In genomic region chr11:114155116-114155515, GRCh38 we compare ENCODE assay signal across 12 cellular contexts.
DNase-seq lines count a peak whose midpoint lies in the region; ATAC-seq and TF ChIP-seq lines count a peak whose summit lies in the region.
"Had no signal": no experiment of that assay in that cellular context is flagged by ENCODE, and none has a peak within 500 bp of the region (broad histone marks: within the 10 kb centered on the region; RNA-seq: fewer than 3 reads in every experiment).

No MANE protein-coding gene starts in this region.

- no peaks in the 10 kb centered on the region for H3K9me3 ChIP-seq in mucosa of rectum (ENCODE audit: control insufficient read depth in 2 of 2, low read length in 2 of 2)
- H3K9me3 ChIP-seq in subcutaneous abdominal adipose tissue (ENCODE audit: control insufficient read depth in 5 of 5, low read length in 5 of 5), result no peaks in the 10 kb centered on the region

- H3K27ac ChIP-seq in C4-2B (peak overlapping the region; percentile 100), cingulate gyrus (ENCODE audit: low read depth, low read length) (peak overlapping the region; percentile 63), mucosa of rectum (ENCODE audit: low read depth in 2 of 2, low read length in 2 of 2) (peak overlapping the region; percentile 26 to 63), subcutaneous abdominal adipose tissue (ENCODE audit: low read depth, low read length) (peak overlapping the region; percentile 89)
- H3K27ac ChIP-seq: WERI-Rb-1 had no signal

- no peak for DNase-seq in activated T-cell treated with anti-CD3 and anti-CD28 coated beads, Interleukin-2, amount 50 U/mL, for 1 hour
- DNase-seq in foreskin fibroblast (no peak), NCI-H748 treated with DMSO at 0.1 percent for 48 hours (lab: John Stamatoyannopoulos, UW) (no peak)
- DNase-seq: NCI-H1092, occipital lobe, WERI-Rb-1 had no signal

- H3K36me3 ChIP-seq in mucosa of rectum (ENCODE audit: control insufficient read depth in 2 of 2, insufficient read depth in 2 of 2, low read length in 2 of 2) (no peaks in the 10 kb centered on the region), subcutaneous abdominal adipose tissue (ENCODE audit: control insufficient read depth in 5 of 5, insufficient read depth in 5 of 5, low read length in 5 of 5) (peaks cover 0 to 30% (median 26%) of the 10 kb centered on the region in 5 donors)
- H3K36me3 ChIP-seq: WERI-Rb-1 had no signal

- H3K9ac ChIP-seq in mucosa of rectum (ENCODE audit: low read depth in 1 of 2, low read length in 2 of 2), result no peak overlapping the region
- H3K9ac ChIP-seq in subcutaneous abdominal adipose tissue (ENCODE audit: low read length in 5 of 5), result peak overlapping the region in 2 of 5 donors; percentile 7 to 30

- no peaks in the 10 kb centered on the region for H3K27me3 ChIP-seq in mucosa of rectum (ENCODE audit: control insufficient read depth in 2 of 2, insufficient read depth in 2 of 2, low read length in 2 of 2)
- H3K27me3 ChIP-seq in subcutaneous abdominal adipose tissue (ENCODE audit: control insufficient read depth in 5 of 5, insufficient read depth in 4 of 5, low read length in 5 of 5), result no peaks in the 10 kb centered on the region

- H3K4me3 ChIP-seq in mucosa of rectum (ENCODE audit: low read length in 2 of 2) (no peak overlapping the region), subcutaneous abdominal adipose tissue (ENCODE audit: low read depth in 1 of 5, low read length in 5 of 5) (peak overlapping the region in 2 of 5 donors; percentile 6 to 22), foreskin fibroblast (ENCODE audit: low read depth in 1 of 2, low read length in 2 of 2) (no peak overlapping the region)

- no peak for ATAC-seq in HG03280 (IDR thresholded peaks at IDR 0.05; ENCODE audit: unreplicated experiment)
- ATAC-seq: activated naive CD4-positive, alpha-beta T cell treated with anti-CD3 and anti-CD28 coated beads, Interleukin-2, amount 50 U/mL, for 72 hours had no signal

- H3K4me1 ChIP-seq in mucosa of rectum (ENCODE audit: control insufficient read depth in 2 of 2, insufficient read depth in 2 of 2, low read length in 2 of 2) (peaks cover 14 to 16% of the 10 kb centered on the region in 2 donors), subcutaneous abdominal adipose tissue (ENCODE audit: control insufficient read depth in 5 of 5, insufficient read depth in 5 of 5, low read length in 5 of 5) (peaks cover 31 to 91% (median 83%) of the 10 kb centered on the region in 5 donors)

- TF ChIP-seq CTCF in C4-2B (conservative IDR thresholded peaks at IDR 0.05) (no peak), foreskin fibroblast (IDR thresholded peaks at IDR 0.05; ENCODE audit: low read depth, low read length) (no peak)

Comparison
In these comparisons a context has a peak if more than half of its experiments do, and no peak if none do; other contexts are left out.
1. H3K27ac ChIP-seq: peak in every context shown above with its lines; median percentile 100 in C4-2B; 89 in subcutaneous abdominal adipose tissue; 63 in cingulate gyrus; 44 in mucosa of rectum.